ENCODE assay signal across 1 cellular context in genomic region chr5:163505475-163506457, GRCh38.
A peak's percentile ranks its signal among the peaks of the same experiment; 100 is the strongest.
TF ChIP-seq lines count a peak whose summit lies in the region.

Gene MAT2B, plus strand, starts transcription at chr5:163505619. Its CDS starts 68 bp downstream, at chr5:163505687.

TF ChIP-seq in HEK293, 187 proteins besides CTCF, POLR2A, EP300 and RAD21 (continued from another document and continues in another):
- TF ChIP-seq ZNF362 (tag by site-specific recombination; IDR thresholded peaks at IDR 0.05) = peak; percentile 97
- TF ChIP-seq YY2 (tag by site-specific recombination; IDR thresholded peaks at IDR 0.05) = no peak
- TF ChIP-seq KLF16 (tag by site-specific recombination; IDR thresholded peaks at IDR 0.05) = no peak
- TF ChIP-seq TRIM28 (IDR thresholded peaks at IDR 0.05; ENCODE audit: borderline replicate concordance, low read length) = 0 out of 2 replicates have a peak, but pooled peaks have one; percentile 14
- TF ChIP-seq ZNF341 (tag by site-specific recombination; IDR thresholded peaks at IDR 0.05; ENCODE audit: low read depth) = peak; percentile 68
- TF ChIP-seq OVOL3 (tag by site-specific recombination; IDR thresholded peaks at IDR 0.05) = 0 out of 2 replicates have a peak, but pooled peaks have one; percentile 51
- peak; percentile 82 for TF ChIP-seq PRDM6 (tag by site-specific recombination; IDR thresholded peaks at IDR 0.05)
- no peak for TF ChIP-seq ZNF658 (tag by site-specific recombination; IDR thresholded peaks at IDR 0.05)
- TF ChIP-seq ZBTB6 (tag by site-specific recombination; IDR thresholded peaks at IDR 0.05) = no peak
- no peak for TF ChIP-seq ZNF449 (tag by site-specific recombination; IDR thresholded peaks at IDR 0.05)
- TF ChIP-seq ZNF843 (tag by site-specific recombination; IDR thresholded peaks at IDR 0.05) = peak; percentile 58; the same call in 1 of the 2 replicates
- TF ChIP-seq ZNF548 (tag by site-specific recombination; IDR thresholded peaks at IDR 0.05) = no peak
- TF ChIP-seq ZSCAN5A (tag by site-specific recombination; IDR thresholded peaks at IDR 0.05) = 0 out of 2 replicates have a peak, but pooled peaks have one; percentile 25
- no peak for TF ChIP-seq ZBTB49 (tag by site-specific recombination; IDR thresholded peaks at IDR 0.05; ENCODE audit: low read depth)
- no peak; the same call in 1 of the 2 replicates for TF ChIP-seq ZNF610 (tag by site-specific recombination; IDR thresholded peaks at IDR 0.05; ENCODE audit: borderline replicate concordance)
- TF ChIP-seq ZNF335 (tag by site-specific recombination; conservative IDR thresholded peaks at IDR 0.05) = peak; percentile 97
- TF ChIP-seq PATZ1 (tag by site-specific recombination; IDR thresholded peaks at IDR 0.05) = peak; percentile 85
- no peak; the same call in 1 of the 2 replicates for TF ChIP-seq ZNF76 (tag by site-specific recombination; IDR thresholded peaks at IDR 0.05; ENCODE audit: borderline replicate concordance, low read depth)
- TF ChIP-seq ZNF175 (tag by site-specific recombination; IDR thresholded peaks at IDR 0.05) = no peak
- no peak for TF ChIP-seq ZNF747 (tag by site-specific recombination; IDR thresholded peaks at IDR 0.05)
- TF ChIP-seq ZNF311 (tag by site-specific recombination; IDR thresholded peaks at IDR 0.05; ENCODE audit: borderline replicate concordance) = no peak
- TF ChIP-seq ATF2 (tag by site-specific recombination; IDR thresholded peaks at IDR 0.05; ENCODE audit: low read depth) = no peak
- 0 out of 2 replicates have a peak, but pooled peaks have one; percentile 37 for TF ChIP-seq ZBTB10 (tag by site-specific recombination; IDR thresholded peaks at IDR 0.05)
- TF ChIP-seq ZNF132 (tag by site-specific recombination; IDR thresholded peaks at IDR 0.05; ENCODE audit: borderline replicate concordance) = no peak
- 0 out of 2 replicates have a peak, but pooled peaks have one; percentile 32 for TF ChIP-seq IKZF3 (tag by site-specific recombination; IDR thresholded peaks at IDR 0.05)
- TF ChIP-seq GLIS2 (tag by site-specific recombination; IDR thresholded peaks at IDR 0.05) = peak; percentile 97
- no peak for TF ChIP-seq ZNF398 (tag by site-specific recombination; IDR thresholded peaks at IDR 0.05)
- TF ChIP-seq ZNF600 (tag by site-specific recombination; IDR thresholded peaks at IDR 0.05) = peak; percentile 88
- TF ChIP-seq ZNF629 (tag by site-specific recombination; IDR thresholded peaks at IDR 0.05) = peak; percentile 70
- no peak for TF ChIP-seq ZNF37A (tag by site-specific recombination; IDR thresholded peaks at IDR 0.05)
- TF ChIP-seq ZNF521 (tag by site-specific recombination; IDR thresholded peaks at IDR 0.05) = no peak
- no peak for TF ChIP-seq ZNF776 (tag by site-specific recombination; IDR thresholded peaks at IDR 0.05; ENCODE audit: borderline replicate concordance)
- no peak for TF ChIP-seq ZNF350 (tag by site-specific recombination; IDR thresholded peaks at IDR 0.05)
- TF ChIP-seq ZNF558 (tag by site-specific recombination; IDR thresholded peaks at IDR 0.05) = no peak
- no peak for TF ChIP-seq ZNF423 (tag by site-specific recombination; IDR thresholded peaks at IDR 0.05)
- peak; percentile 74 for TF ChIP-seq ZXDB (tag by site-specific recombination; IDR thresholded peaks at IDR 0.05)
- TF ChIP-seq ZNF16 (tag by site-specific recombination; IDR thresholded peaks at IDR 0.05; ENCODE audit: low read depth) = no peak
- TF ChIP-seq ZNF639 (tag by site-specific recombination; IDR thresholded peaks at IDR 0.05) = peak; percentile 45; the same call in 1 of the 2 replicates
- peak; percentile 99; the same call in 1 of the 2 replicates for TF ChIP-seq ZNF501 (tag by site-specific recombination; IDR thresholded peaks at IDR 0.05)
